ENCODE assay signal across 19 cellular contexts in genomic region chr9:93920401-93920800, GRCh38. TPM values are rescaled to one million over a fixed set of nuclear protein-coding genes. Genes with fewer than 3 reads are reported as not detected.
A peak's percentile ranks its signal among the peaks of the same experiment; 100 is the strongest.
DNase-seq lines count a peak whose midpoint lies in the region; ATAC-seq and TF ChIP-seq lines count a peak whose summit lies in the region.
"Had no signal": no experiment of that assay in that cellular context is flagged by ENCODE, and none has a peak within 500 bp of the region (broad histone marks: within the 10 kb centered on the region; RNA-seq: fewer than 3 reads in every experiment).

No MANE protein-coding gene starts in this region.

- ATAC-seq in GM18520 (IDR thresholded peaks at IDR 0.05; ENCODE audit: unreplicated experiment) = no peak
- ATAC-seq: A549; CD8-positive, alpha-beta T cell had no signal

- CTCF ChIA-PET in MCF 10A (lab: Yijun Ruan, JAX) = no interaction called here

- no peaks in the 10 kb centered on the region for H3K79me2 ChIP-seq in osteoblast (ENCODE audit: insufficient read depth, low read length)

- no peak for TF ChIP-seq CTCF in MCF 10A (IDR thresholded peaks at IDR 0.05; ENCODE audit: unreplicated experiment)
- no peak for TF ChIP-seq CTCF in breast epithelium (IDR thresholded peaks at IDR 0.05)
- no peak for TF ChIP-seq CTCF in neural crest cell (conservative IDR thresholded peaks at IDR 0.05)
- TF ChIP-seq CTCF in osteoblast (IDR thresholded peaks at IDR 0.05; ENCODE audit: extremely low read depth, low read depth, low read length) = no peak
- no peak for TF ChIP-seq CTCF in GM10266 (IDR thresholded peaks at IDR 0.05; ENCODE audit: control insufficient read depth, insufficient read depth, low read depth, missing control alignments)
- no peak for TF ChIP-seq CTCF in endothelial cell (IDR thresholded peaks at IDR 0.05; ENCODE audit: unreplicated experiment)

- POLR2A ChIA-PET in MCF 10A (lab: Yijun Ruan, JAX) = no interaction called here

- H3K4me1 Mint-ChIP-seq in MCF 10A (ENCODE audit: insufficient read depth, unreplicated experiment) (no peaks in the 10 kb centered on the region), neural crest cell (no peaks in the 10 kb centered on the region), endothelial cell (ENCODE audit: unreplicated experiment) (peaks cover 2% of the 10 kb centered on the region)
- H3K4me1 Mint-ChIP-seq: B cell had no signal

- intact Hi-C loops in MCF 10A (cut with micrococcal nuclease) (no loop called here), breast epithelium (cut with DNase I; ENCODE audit: low total_unique reads) (no loop called here)

- H3K9me3 Mint-ChIP-seq in MCF 10A (ENCODE audit: unreplicated experiment) (no peaks in the 10 kb centered on the region), neural crest cell (no peaks in the 10 kb centered on the region), endothelial cell (ENCODE audit: unreplicated experiment) (no peaks in the 10 kb centered on the region)
- H3K9me3 Mint-ChIP-seq: CD4-positive, alpha-beta T cell; CD8-positive, alpha-beta T cell had no signal

- H3K4me3 Mint-ChIP-seq in MCF 10A (ENCODE audit: unreplicated experiment) (no peak overlapping the region), neural crest cell (no peak overlapping the region), endothelial cell (ENCODE audit: unreplicated experiment) (no peak overlapping the region)
- H3K4me3 Mint-ChIP-seq: B cell; CD4-positive, alpha-beta T cell; CD8-positive, alpha-beta T cell had no signal

- H3K4me1 ChIP-seq in breast epithelium (no peaks in the 10 kb centered on the region), osteoblast (ENCODE audit: insufficient read depth, low read length) (no peaks in the 10 kb centered on the region)
- H3K4me1 ChIP-seq: A549, Caco-2 had no signal

- DNase-seq in MCF 10A (ENCODE audit: unreplicated experiment) (no peak), breast epithelium (ENCODE audit: low spot score in 2 of 2) (no peak), neural crest cell (ENCODE audit: low read depth, low spot score) (no peak), osteoblast (ENCODE audit: insufficient read length, low spot score, missing footprints) (peak; percentile 63), GM10266 (ENCODE audit: extremely low spot score) (no peak), endothelial cell (ENCODE audit: low spot score) (no peak)
- DNase-seq: AML-193; Caco-2; Calu3; CD4-positive, alpha-beta T cell; CD8-positive, alpha-beta T cell; DMS79 treated with DMSO at 0.1 percent for 48 hours had no signal

- H3K36me3 ChIP-seq in breast epithelium (no peaks in the 10 kb centered on the region), osteoblast (ENCODE audit: insufficient read depth, low read length) (no peaks in the 10 kb centered on the region)
- H3K36me3 ChIP-seq: BLaER1 treated with 17β-estradiol and CSF1 and Interleukin-3, amounts not matched to agents 10 nM and 100 nM had no signal

- H3K27me3 Mint-ChIP-seq in MCF 10A (ENCODE audit: insufficient read depth, unreplicated experiment) = peaks cover 12% of the 10 kb centered on the region
- peaks cover 4% of the 10 kb centered on the region for H3K27me3 Mint-ChIP-seq in neural crest cell (ENCODE audit: low read depth)
- H3K27me3 Mint-ChIP-seq in endothelial cell (ENCODE audit: unreplicated experiment) = peaks cover 5% of the 10 kb centered on the region

- H2AFZ ChIP-seq in osteoblast (ENCODE audit: low read length) = no peak overlapping the region

- no peaks in the 10 kb centered on the region for H3K9me3 ChIP-seq in breast epithelium
- no peaks in the 10 kb centered on the region for H3K9me3 ChIP-seq in osteoblast (ENCODE audit: low read depth, low read length)
- H3K9me3 ChIP-seq: A549; BLaER1 treated with 17β-estradiol and CSF1 and Interleukin-3, amounts not matched to agents 10 nM and 100 nM; Caco-2 had no signal

- no peak overlapping the region for H3K4me3 ChIP-seq in breast epithelium
- no peak overlapping the region for H3K4me3 ChIP-seq in osteoblast (ENCODE audit: insufficient read depth, low read length)
- H3K4me3 ChIP-seq: A549; BLaER1 treated with 17β-estradiol and CSF1 and Interleukin-3, amounts not matched to agents 10 nM and 100 nM had no signal

- no peaks in the 10 kb centered on the region for H4K20me1 ChIP-seq in osteoblast (ENCODE audit: insufficient read depth, low read length)
- H4K20me1 ChIP-seq: BLaER1 treated with 17β-estradiol and CSF1 and Interleukin-3, amounts not matched to agents 10 nM and 100 nM had no signal

- H3K4me2 ChIP-seq in osteoblast (ENCODE audit: insufficient read depth, low read length) = no peak overlapping the region
- H3K4me2 ChIP-seq: A549; BLaER1 treated with 17β-estradiol and CSF1 and Interleukin-3, amounts not matched to agents 10 nM and 100 nM had no signal

- peak overlapping the region; percentile 7 for H3K27ac Mint-ChIP-seq in MCF 10A (ENCODE audit: low read depth, unreplicated experiment)
- H3K27ac Mint-ChIP-seq in neural crest cell (ENCODE audit: unreplicated experiment) = peak overlapping the region; percentile 50
- no peak overlapping the region for H3K27ac Mint-ChIP-seq in endothelial cell (ENCODE audit: unreplicated experiment)
- H3K27ac Mint-ChIP-seq: B cell; CD4-positive, alpha-beta T cell; CD8-positive, alpha-beta T cell had no signal

- H3K36me3 Mint-ChIP-seq in MCF 10A (ENCODE audit: insufficient read depth, unreplicated experiment) (no peaks in the 10 kb centered on the region), neural crest cell (ENCODE audit: low read depth) (no peaks in the 10 kb centered on the region), endothelial cell (ENCODE audit: low read depth, unreplicated experiment) (peaks cover 3% of the 10 kb centered on the region)
- H3K36me3 Mint-ChIP-seq: CD8-positive, alpha-beta T cell had no signal

- H3K27ac ChIP-seq in breast epithelium (no peak overlapping the region), osteoblast (ENCODE audit: low read depth, low read length) (no peak overlapping the region)
- H3K27ac ChIP-seq: 22Rv1; A549; BLaER1 treated with 17β-estradiol and CSF1 and Interleukin-3, amounts not matched to agents 10 nM and 100 nM; C4-2B had no signal

- BruUV-seq in MCF 10A (replicated peaks; lab: Mats Ljungman, UMichigan) = no TSS peak

- no peak for TF ChIP-seq POLR2A in breast epithelium (IDR thresholded peaks at IDR 0.05)

- H3K27me3 ChIP-seq in breast epithelium = peaks cover 0 to 6% of the 10 kb centered on the region in 2 donors
- no peaks in the 10 kb centered on the region for H3K27me3 ChIP-seq in osteoblast (ENCODE audit: insufficient read depth, low read length)
- H3K27me3 ChIP-seq: BLaER1 treated with 17β-estradiol and CSF1 and Interleukin-3, amounts not matched to agents 10 nM and 100 nM had no signal

RNA-seq across cellular contexts. Expression of gene BARX1, which starts 34.8 kb away (rescaled TPM):
- 0.23 TPM in 1 of 2 replicates, not detected in the other for total RNA-seq in MCF 10A (2022)
- 1 to 10 TPM in 2 of 3 donors, not detected in 1; 2.6 to 2.9 TPM for total RNA-seq in breast epithelium
- 0.23 TPM in 1 of 2 replicates, not detected in the other for total RNA-seq in neural crest cell
- total RNA-seq in osteoblast = 8.5 and 15.6 TPM in 2 replicates
- total RNA-seq in endothelial cell (ENCODE audit: unreplicated experiment) = 0.51 TPM
- total RNA-seq: A172, B cell, Caco-2, Calu3 had no signal
